In the genomic region with DNA sequence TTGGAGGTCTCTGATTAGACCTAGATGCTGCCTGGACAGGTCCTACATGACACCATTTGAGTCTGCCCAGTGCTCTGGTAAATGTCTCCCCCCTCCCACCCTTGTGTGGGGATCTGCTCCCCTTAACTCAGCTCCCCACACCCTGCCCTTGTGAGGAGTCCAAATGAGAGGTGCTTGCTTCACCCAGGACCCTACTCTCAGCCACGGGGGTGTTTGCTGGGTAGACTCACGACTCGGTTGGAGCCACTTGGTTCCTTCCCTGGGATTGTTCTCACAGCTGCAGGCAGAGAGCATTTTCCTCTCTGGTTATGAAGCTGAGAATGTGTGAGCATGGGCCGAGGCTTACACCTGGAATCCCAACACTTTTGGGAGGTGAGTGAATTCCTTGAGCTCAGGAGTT, we compare ENCODE assay signal across 38 cellular contexts.
"Had no signal": no experiment of that assay in that cellular context is flagged by ENCODE, and none has a peak within 500 bp of the region (broad histone marks: within the 10 kb centered on the region; RNA-seq: fewer than 3 reads in every experiment).

No MANE protein-coding gene starts in this region.

- H3K9me3 ChIP-seq: adrenal gland, body of pancreas had no signal

- H3K27ac ChIP-seq: adrenal gland, ascending aorta, body of pancreas, brain microvascular endothelial cell, breast epithelium, cardiac muscle cell had no signal

- H3K4me3 Mint-ChIP-seq: activated naive CD4-positive, alpha-beta T cell treated with anti-CD3 and anti-CD28 coated beads for 36 hours; activated naive CD4-positive, alpha-beta T cell treated with anti-CD3 and anti-CD28 coated beads, Interleukin-2, amount 10 ng/mL, durations not matched to agents 7 days and 5 days; activated naive CD4-positive, alpha-beta T cell treated with anti-CD3 and anti-CD28 coated beads, Interleukin-2, amount 50 U/mL, for 24 hours; activated naive CD8-positive, alpha-beta T cell; activated naive CD8-positive, alpha-beta T cell treated with anti-CD3 and anti-CD28 coated beads for 36 hours; activated naive CD8-positive, alpha-beta T cell treated with anti-CD3 and anti-CD28 coated beads, Interleukin-2, amount 10 ng/mL, durations not matched to agents 7 days and 5 days; activated naive CD8-positive, alpha-beta T cell treated with anti-CD3 and anti-CD28 coated beads, Interleukin-2, amount 50 U/mL, for 24 hours; activated T-cell treated with anti-CD3 and anti-CD28 coated beads, Interleukin-2, amount 50 U/mL, for 24 hours; activated T-cell treated with anti-CD3 and anti-CD28 coated beads, Interleukin-2, amount 50 U/mL, for 4 hours; activated T-cell treated with anti-CD3 and anti-CD28 coated beads, Interleukin-2, amount 50 U/mL, for 72 hours; activated T-helper 1 cell treated with anti-CD3 and anti-CD28 coated beads, Interleukin-12 subunit alpha, Interleukin-12 subunit beta, Interleukin-2, Interleukin-4 antibody, amounts not matched to agents 30 ng/mL and 10 ng/mL and 1 ng/mL, durations not matched to agents 14 hours and 24 hours and 36 hours; activated T-helper 17 cell treated with anti-CD3 and anti-CD28 coated beads, Interleukin-2, amount 50 U/mL, for 72 hours; brain; central memory CD8-positive, alpha-beta T cell had no signal

- ATAC-seq: activated naive CD4-positive, alpha-beta T cell treated with anti-CD3 and anti-CD28 coated beads, Interleukin-2, amount 50 U/mL, for 72 hours; activated naive CD8-positive, alpha-beta T cell treated with anti-CD3 and anti-CD28 coated beads, Interleukin-2, amount 50 U/mL, for 24 hours; activated T-cell treated with anti-CD3 and anti-CD28 coated beads, Interleukin-2, amount 50 U/mL, for 4 hours; activated T-helper 17 cell treated with anti-CD3 and anti-CD28 coated beads, Interleukin-2, amount 50 U/mL, for 72 hours; body of pancreas had no signal

- H3K27me3 Mint-ChIP-seq: activated naive CD4-positive, alpha-beta T cell treated with anti-CD3 and anti-CD28 coated beads, Interleukin-2, amount 10 ng/mL, durations not matched to agents 7 days and 5 days; activated naive CD4-positive, alpha-beta T cell treated with anti-CD3 and anti-CD28 coated beads, Interleukin-2, amount 50 U/mL, for 24 hours; activated naive CD8-positive, alpha-beta T cell; activated naive CD8-positive, alpha-beta T cell treated with anti-CD3 and anti-CD28 coated beads for 36 hours; activated naive CD8-positive, alpha-beta T cell treated with anti-CD3 and anti-CD28 coated beads, Interleukin-2, amount 10 ng/mL, durations not matched to agents 7 days and 5 days; activated naive CD8-positive, alpha-beta T cell treated with anti-CD3 and anti-CD28 coated beads, Interleukin-2, amount 50 U/mL, for 24 hours; activated T-cell treated with anti-CD3 and anti-CD28 coated beads, Interleukin-2, amount 50 U/mL, for 24 hours; activated T-helper 17 cell treated with anti-CD3 and anti-CD28 coated beads, Interleukin-2, amount 50 U/mL, for 72 hours; central memory CD8-positive, alpha-beta T cell had no signal

- H3K4me3 ChIP-seq: adrenal gland, ascending aorta, body of pancreas, breast epithelium, cardiac muscle cell had no signal

- H3K36me3 Mint-ChIP-seq: activated naive CD4-positive, alpha-beta T cell treated with anti-CD3 and anti-CD28 coated beads, Interleukin-2, amount 10 ng/mL, durations not matched to agents 7 days and 5 days had no signal

- H3K9me3 Mint-ChIP-seq: activated T-cell treated with anti-CD3 and anti-CD28 coated beads, Interleukin-2, amount 50 U/mL, for 72 hours; central memory CD8-positive, alpha-beta T cell had no signal

- H3K27ac Mint-ChIP-seq: activated naive CD4-positive, alpha-beta T cell treated with anti-CD3 and anti-CD28 coated beads for 36 hours; activated naive CD4-positive, alpha-beta T cell treated with anti-CD3 and anti-CD28 coated beads, Interleukin-2, amount 10 ng/mL, durations not matched to agents 7 days and 5 days; activated naive CD4-positive, alpha-beta T cell treated with anti-CD3 and anti-CD28 coated beads, Interleukin-2, amount 50 U/mL, for 24 hours; activated naive CD4-positive, alpha-beta T cell treated with anti-CD3 and anti-CD28 coated beads, Interleukin-2, amount 50 U/mL, for 72 hours; activated naive CD8-positive, alpha-beta T cell; activated naive CD8-positive, alpha-beta T cell treated with anti-CD3 and anti-CD28 coated beads for 36 hours; activated naive CD8-positive, alpha-beta T cell treated with anti-CD3 and anti-CD28 coated beads, Interleukin-2, amount 10 ng/mL, durations not matched to agents 7 days and 5 days; activated naive CD8-positive, alpha-beta T cell treated with anti-CD3 and anti-CD28 coated beads, Interleukin-2, amount 50 U/mL, for 24 hours; activated T-cell treated with anti-CD3 and anti-CD28 coated beads, Interleukin-2, amount 50 U/mL, for 24 hours; activated T-cell treated with anti-CD3 and anti-CD28 coated beads, Interleukin-2, amount 50 U/mL, for 72 hours; activated T-helper 1 cell treated with anti-CD3 and anti-CD28 coated beads, Interleukin-12 subunit alpha, Interleukin-12 subunit beta, Interleukin-2, Interleukin-4 antibody, amounts not matched to agents 30 ng/mL and 10 ng/mL and 1 ng/mL, durations not matched to agents 14 hours and 24 hours and 36 hours; activated T-helper 17 cell treated with anti-CD3 and anti-CD28 coated beads, Interleukin-2, amount 50 U/mL, for 72 hours; activated T-helper 2 cell treated with anti-CD3 and anti-CD28 coated beads, Interferon-gamma antibody, Interleukin-2, Interleukin-4, amounts not matched to agents 10 μg/mL and 5 μg/mL and 100 μg/mL, durations not matched to agents 14 hours and 24 hours and 36 hours; brain had no signal

- H3K4me1 Mint-ChIP-seq: activated naive CD4-positive, alpha-beta T cell treated with anti-CD3 and anti-CD28 coated beads, Interleukin-2, amount 10 ng/mL, durations not matched to agents 7 days and 5 days; activated naive CD4-positive, alpha-beta T cell treated with anti-CD3 and anti-CD28 coated beads, Interleukin-2, amount 50 U/mL, for 24 hours; activated naive CD8-positive, alpha-beta T cell treated with anti-CD3 and anti-CD28 coated beads for 36 hours; activated naive CD8-positive, alpha-beta T cell treated with anti-CD3 and anti-CD28 coated beads, Interleukin-2, amount 10 ng/mL, durations not matched to agents 7 days and 5 days; activated naive CD8-positive, alpha-beta T cell treated with anti-CD3 and anti-CD28 coated beads, Interleukin-2, amount 50 U/mL, for 24 hours; activated T-helper 17 cell treated with anti-CD3 and anti-CD28 coated beads, Interleukin-2, amount 50 U/mL, for 72 hours; central memory CD8-positive, alpha-beta T cell had no signal

- DNase-seq: activated effector memory CD4-positive, alpha-beta T cell treated with anti-CD3 and anti-CD28 coated beads, Interleukin-2, amount 50 U/mL, for 16 hours; activated effector memory CD4-positive, alpha-beta T cell treated with Interleukin-2 at 50 U/mL for 16 hours; activated gamma-delta T cell; activated gamma-delta T cell treated with Interleukin-2 at 50 U/mL for 16 hours; activated naive CD4-positive, alpha-beta T cell; activated naive CD4-positive, alpha-beta T cell treated with anti-CD3 and anti-CD28 coated beads for 36 hours; activated naive CD4-positive, alpha-beta T cell treated with anti-CD3 and anti-CD28 coated beads, Interleukin-2, amount 10 ng/mL, durations not matched to agents 7 days and 5 days; activated naive CD4-positive, alpha-beta T cell treated with anti-CD3 and anti-CD28 coated beads, Interleukin-2, amount 50 U/mL, for 16 hours; activated naive CD4-positive, alpha-beta T cell treated with Interleukin-2 at 50 U/mL for 16 hours; activated naive CD8-positive, alpha-beta T cell treated with anti-CD3 and anti-CD28 coated beads for 36 hours; activated naive CD8-positive, alpha-beta T cell treated with anti-CD3 and anti-CD28 coated beads, Interleukin-2, amount 10 ng/mL, durations not matched to agents 7 days and 5 days; activated naive CD8-positive, alpha-beta T cell treated with anti-CD3 and anti-CD28 coated beads, Interleukin-2, amount 50 U/mL, for 24 hours; activated T-cell treated with anti-CD3 and anti-CD28 coated beads, Interleukin-2, amount 50 U/mL, for 1 hour; activated T-cell treated with anti-CD3 and anti-CD28 coated beads, Interleukin-2, amount 50 U/mL, for 24 hours; activated T-cell treated with anti-CD3 and anti-CD28 coated beads, Interleukin-2, amount 50 U/mL, for 4 hours; activated T-cell treated with anti-CD3 and anti-CD28 coated beads, Interleukin-2, amount 50 U/mL, for 48 hours; activated T-cell treated with anti-CD3 and anti-CD28 coated beads, Interleukin-2, amount 50 U/mL, for 72 hours; amniotic stem cell; amygdala; anterior cingulate cortex; aorta; body of pancreas; brain microvascular endothelial cell; caudate nucleus; central memory CD4-positive, alpha-beta T cell; cerebellar nuclear complex had no signal

- H3K4me1 ChIP-seq: adrenal gland, ascending aorta, body of pancreas, breast epithelium had no signal

- H3K27me3 ChIP-seq: adrenal gland, ascending aorta, body of pancreas, brain microvascular endothelial cell, breast epithelium, cardiac muscle cell had no signal

- H3K36me3 ChIP-seq: adrenal gland, ascending aorta, brain microvascular endothelial cell, breast epithelium, cardiac muscle cell had no signal
